In the genomic region with DNA sequence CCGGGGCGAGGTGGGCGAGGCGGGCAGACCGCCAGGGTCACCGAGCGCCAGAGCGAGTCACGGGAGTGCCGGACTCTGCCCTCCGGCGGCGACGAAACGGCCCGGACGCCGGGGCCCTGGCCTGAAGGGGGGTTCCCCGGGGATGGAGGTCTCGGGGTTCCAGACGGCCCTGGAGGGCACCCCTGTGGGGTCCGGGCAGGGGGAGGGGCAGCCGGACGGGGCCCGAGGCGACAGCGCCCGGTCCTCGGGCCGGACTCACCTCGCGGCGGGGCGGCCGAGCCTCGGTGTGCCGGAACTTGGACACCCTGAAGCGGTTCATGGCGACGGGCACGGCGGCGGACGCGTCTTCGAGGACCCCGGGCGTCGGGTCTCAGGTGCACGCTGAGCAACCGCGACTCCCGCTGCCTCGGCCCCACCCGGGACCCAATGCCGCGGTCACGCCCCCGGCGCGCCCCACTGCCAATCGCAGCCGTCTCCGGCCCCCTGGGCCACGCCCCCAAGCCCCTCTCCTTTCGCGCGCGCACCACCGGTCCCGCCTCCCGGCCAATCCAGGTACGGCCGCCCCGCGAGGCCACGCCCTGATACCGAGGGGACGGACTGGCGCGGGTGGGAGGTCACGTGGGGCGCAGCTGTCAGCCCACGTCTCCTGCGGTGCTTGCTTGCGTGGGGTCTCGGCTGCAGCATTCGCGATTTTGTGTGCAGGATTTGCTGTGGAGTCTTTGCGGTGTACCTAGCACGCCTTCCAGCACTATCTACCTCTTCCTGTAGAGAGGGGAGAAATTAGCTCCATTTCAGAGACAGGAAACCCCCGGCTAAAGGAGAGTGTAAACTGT, we compare ENCODE assay signal across 8 cellular contexts. TPM values are rescaled to one million over a fixed set of nuclear protein-coding genes. Genes with fewer than 3 reads are reported as not detected.
A peak's percentile ranks its signal among the peaks of the same experiment; 100 is the strongest.
DNase-seq lines count a peak whose midpoint lies in the region; ATAC-seq and TF ChIP-seq lines count a peak whose summit lies in the region.

A gene (minus strand): TSS at position 397 of the 833 bp plus-strand sequence. CDS start 78 bp downstream, at position 319.

- ATAC-seq in GM21737 (IDR thresholded peaks at IDR 0.05; ENCODE audit: unreplicated experiment), result peak; percentile 62
- peak; percentile 97 for ATAC-seq in Panc1

- intact Hi-C loops in Panc1 (cut with micrococcal nuclease; ENCODE audit: unreplicated experiment), result no loop called here
- intact Hi-C loops in esophagus muscularis mucosa (cut with DNase I), result no loop called here

- no TSS peak for BruUV-seq in Panc1 (replicated peaks; lab: Mats Ljungman, UMichigan)

- 0% methylated on average over 25 of the region's 92 CpGs for WGBS in esophagus muscularis mucosa

- peak within 1 kb of the TSS; percentile 64 to 80 for H3K4me3 ChIP-seq in Panc1 (ENCODE audit: low read depth in 2 of 2, low read length in 2 of 2)
- H3K4me3 ChIP-seq in esophagus muscularis mucosa, result peak within 1 kb of the TSS; percentile 69 to 97 (median 85)

- no peak for TF ChIP-seq CTCF in Panc1 (IDR thresholded peaks at IDR 0.05)
- peak in 1 of 3 experiments; percentile 13 for TF ChIP-seq CTCF in esophagus muscularis mucosa (IDR thresholded peaks at IDR 0.05)

- H3K9me3 ChIP-seq in KOPT-K1 (ENCODE audit: insufficient read depth, low read length, poor library complexity, severe bottlenecking) (no peaks in the 10 kb centered on the region), Panc1 (ENCODE audit: control insufficient read depth, insufficient read depth, low read depth, low read length) (no peaks in the 10 kb centered on the region), esophagus muscularis mucosa (no peaks in the 10 kb centered on the region)

- POLR2A ChIA-PET in Panc1 (lab: Charles Lee), result no interaction called here

- in situ Hi-C loops in Panc1 (cut with HindIII; ENCODE audit: low pct_unique_long_range_greater_than_20kb, low sequenced_read_pairs), result no loop called here

- peak; percentile 70 for TF ChIP-seq POLR2A in esophagus muscularis mucosa (IDR thresholded peaks at IDR 0.05; ENCODE audit: low read depth)

- no peaks in the 10 kb centered on the region for H3K27me3 ChIP-seq in Panc1 (ENCODE audit: control insufficient read depth, insufficient read depth, low read length)
- no peaks in the 10 kb centered on the region for H3K27me3 ChIP-seq in esophagus muscularis mucosa

- CTCF ChIA-PET in Panc1 (lab: Charles Lee), result no interaction called here

- H3K4me1 ChIP-seq in Panc1 (ENCODE audit: control insufficient read depth, insufficient read depth, low read length), result peaks cover 7% of the 10 kb centered on the region; the same call in 1 of the 2 replicates
- peaks cover 13 to 39% (median 35%) of the 10 kb centered on the region in 4 donors for H3K4me1 ChIP-seq in esophagus muscularis mucosa

- DNase-seq in DMS53 treated with DMSO at 0.1 percent for 48 hours (lab: John Stamatoyannopoulos, UW; ENCODE audit: unreplicated experiment) (peak; percentile 75), Panc1 (ENCODE audit: low read depth, low spot score) (no peak), esophagus muscularis mucosa (ENCODE audit: extremely low spot score) (peak; percentile 99), myocyte (ENCODE audit: low read depth) (peak; percentile 96)
- DNase-seq in activated T-cell treated with anti-CD3 and anti-CD28 coated beads, Interleukin-2, amount 50 U/mL, for 48 hours, result peak; percentile 99
- DNase-seq in stimulated activated CD8-positive, alpha-beta memory T cell treated with anti-CD3 and anti-CD28 coated beads, Interleukin-7, amount 100 ng/mL, for 4 hours (ENCODE audit: low read depth in 2 of 2), result peak; percentile 97 to 99

- H3K36me3 ChIP-seq in KOPT-K1 (ENCODE audit: insufficient read depth, low read length) (peaks cover 19% of the 10 kb centered on the region; the same call in 1 of the 2 replicates), Panc1 (ENCODE audit: control insufficient read depth, insufficient read depth, low read length) (no peaks in the 10 kb centered on the region), esophagus muscularis mucosa (peaks cover 0 to 20% (median 17%) of the 10 kb centered on the region in 4 donors)

- peak within 1 kb of the TSS; percentile 83 for H3K27ac ChIP-seq in KOPT-K1 (ENCODE audit: low read depth, low read length, poor library complexity, severe bottlenecking)
- peak within 1 kb of the TSS; percentile 83 for H3K27ac ChIP-seq in Panc1 (ENCODE audit: low read length)
- peak within 1 kb of the TSS; percentile 61 to 86 (median 83) for H3K27ac ChIP-seq in esophagus muscularis mucosa (replicated peaks in 1 of 4)

- no peak for TF ChIP-seq EP300 in esophagus muscularis mucosa (IDR thresholded peaks at IDR 0.05)

RNA-seq across cellular contexts. Expression of the gene that starts here (rescaled TPM):
- 37.5 TPM for total RNA-seq in Panc1 (2021; ENCODE audit: unreplicated experiment)
- polyA plus RNA-seq in Panc1 (2012; ENCODE audit: insufficient read length), result 27.7 TPM
- 10 to 100 TPM; 11.6 to 24.6 (median 21.3) TPM for total RNA-seq in esophagus muscularis mucosa
- total RNA-seq in myocyte, result 122 and 370 TPM in 2 replicates
- polyA plus RNA-seq in myocyte (2012), result 78.9 TPM
